In the genomic region with DNA sequence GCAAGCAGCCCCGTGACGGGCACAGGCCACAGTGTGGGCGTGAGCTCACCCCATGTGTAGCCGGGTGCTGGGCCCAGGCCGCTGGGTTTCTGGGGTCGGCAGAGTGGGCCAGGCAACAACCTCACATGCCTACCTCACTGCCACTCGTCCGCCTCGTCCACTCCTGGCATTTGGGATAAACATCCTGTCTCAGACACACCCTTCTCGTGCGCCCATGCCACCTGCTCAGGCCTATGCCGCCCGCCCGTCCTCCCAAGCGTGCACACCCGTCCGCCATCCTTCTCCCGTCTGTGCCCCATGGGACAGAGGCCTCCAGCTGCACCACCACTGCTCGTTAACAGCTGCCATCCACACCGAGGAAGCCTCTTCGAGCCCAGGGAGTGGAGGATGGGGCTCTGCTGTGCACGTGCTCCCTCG, we compare ENCODE assay signal across 16 cellular contexts.
DNase-seq lines count a peak whose midpoint lies in the region; ATAC-seq and TF ChIP-seq lines count a peak whose summit lies in the region.
"Had no signal": no experiment of that assay in that cellular context is flagged by ENCODE, and none has a peak within 500 bp of the region (broad histone marks: within the 10 kb centered on the region; RNA-seq: fewer than 3 reads in every experiment).

No MANE protein-coding gene starts in this region.

- no peak overlapping the region for H2AFZ ChIP-seq in SU-DHL-6 (ENCODE audit: low read depth, low read length, severe bottlenecking)
- H2AFZ ChIP-seq: GM23338, PC-9 had no signal

- H3F3A ChIP-seq in SU-DHL-6 (ENCODE audit: insufficient read depth): peaks cover 55% of the 10 kb centered on the region

- H3K4me1 Mint-ChIP-seq in CD4-positive, alpha-beta memory T cell: peaks cover 28 to 65% (median 38%) of the 10 kb centered on the region in 4 donors
- peaks cover 38% of the 10 kb centered on the region for H3K4me1 Mint-ChIP-seq in glutamatergic neuron (ENCODE audit: low read depth, unreplicated experiment)

- no peaks in the 10 kb centered on the region for H3K27me3 ChIP-seq in CD4-positive, alpha-beta memory T cell (ENCODE audit: insufficient read depth, low read length)
- no peaks in the 10 kb centered on the region for H3K27me3 ChIP-seq in SU-DHL-6 (ENCODE audit: low read length)
- H3K27me3 ChIP-seq: dorsolateral prefrontal cortex, tibial artery had no signal

- peaks cover 47% of the 10 kb centered on the region for H3K4me1 ChIP-seq in CD4-positive, alpha-beta memory T cell (ENCODE audit: insufficient read depth, low read length)
- H3K4me1 ChIP-seq: tibial artery had no signal

- no peaks in the 10 kb centered on the region for H3K27me3 Mint-ChIP-seq in CD4-positive, alpha-beta memory T cell
- peaks cover 10% of the 10 kb centered on the region for H3K27me3 Mint-ChIP-seq in glutamatergic neuron (ENCODE audit: unreplicated experiment)

- H3K4me3 ChIP-seq in CD4-positive, alpha-beta memory T cell (ENCODE audit: low read length in 2 of 2): no peak overlapping the region
- no peak overlapping the region for H3K4me3 ChIP-seq in SU-DHL-6 (ENCODE audit: insufficient read depth, low read length, poor library complexity, severe bottlenecking)
- H3K4me3 ChIP-seq: dorsolateral prefrontal cortex, GM23338, PC-9, tibial artery had no signal

- H3K79me2 ChIP-seq in SU-DHL-6 (ENCODE audit: insufficient read depth, low read length): no peaks in the 10 kb centered on the region

- intact Hi-C loops in CD4-positive, alpha-beta memory T cell (cut with micrococcal nuclease): no loop called here

- H3K9me3 ChIP-seq in CD4-positive, alpha-beta memory T cell (ENCODE audit: control insufficient read depth in 1 of 2, low read length in 2 of 2): no peaks in the 10 kb centered on the region
- no peaks in the 10 kb centered on the region for H3K9me3 ChIP-seq in SU-DHL-6 (ENCODE audit: insufficient read depth, low read length)
- H3K9me3 ChIP-seq: tibial artery had no signal

- TF ChIP-seq CTCF in SU-DHL-6 (IDR thresholded peaks at IDR 0.05; ENCODE audit: insufficient read depth, low read length, poor library complexity, severe bottlenecking): no peak
- TF ChIP-seq CTCF in glutamatergic neuron (IDR thresholded peaks at IDR 0.05; ENCODE audit: partially characterized antibody, unreplicated experiment): no peak

- H3K9me3 Mint-ChIP-seq in CD4-positive, alpha-beta memory T cell: no peaks in the 10 kb centered on the region
- H3K9me3 Mint-ChIP-seq in glutamatergic neuron (ENCODE audit: unreplicated experiment): peaks cover 8% of the 10 kb centered on the region
- H3K9me3 Mint-ChIP-seq: CD14-positive monocyte, GM23338 had no signal

- no peaks in the 10 kb centered on the region for H3K9me2 ChIP-seq in SU-DHL-6 (replicated peaks; ENCODE audit: insufficient read depth, low read length)

- ATAC-seq in GM18907 (IDR thresholded peaks at IDR 0.05; ENCODE audit: unreplicated experiment): peak; percentile 27
- no peak for ATAC-seq in SK-N-SH treated with all-trans-retinoic acid at 6 μM for 48 hours
- no peak for ATAC-seq in GM19351 (IDR thresholded peaks at IDR 0.05; ENCODE audit: unreplicated experiment)
- ATAC-seq: left colon had no signal

- CTCF ChIA-PET in CD4-positive, alpha-beta memory T cell (lab: Charles Lee; ENCODE audit: partially characterized antibody): interaction anchor here (0.7 to 2.0 kb wide), 2 partner anchors 12 to 22 kb away, joined by 3 to 8 read pairs; no protein-coding TSS in a partner anchor

- no peak for DNase-seq in CD4-positive, alpha-beta memory T cell
- DNase-seq in glutamatergic neuron: peak; percentile 49
- DNase-seq in mucosa of gallbladder (ENCODE audit: low spot score): no peak
- DNase-seq: dorsolateral prefrontal cortex, left colon, NCI-H1048, NCI-H446, PC-9, SW 1271, tibial artery had no signal

- no peak overlapping the region for H3K27ac ChIP-seq in CD4-positive, alpha-beta memory T cell (ENCODE audit: low read depth, low read length)
- H3K27ac ChIP-seq in SU-DHL-6 (ENCODE audit: low read depth, low read length): peak overlapping the region; percentile 99
- H3K27ac ChIP-seq: PC-9, tibial artery had no signal

- peak overlapping the region; percentile 62 for H3K4me2 ChIP-seq in SU-DHL-6 (ENCODE audit: low read depth, low read length, poor library complexity, severe bottlenecking)
- H3K4me2 ChIP-seq: GM23338, PC-9 had no signal

- POLR2A ChIA-PET in CD4-positive, alpha-beta memory T cell (lab: Charles Lee; ENCODE audit: partially characterized antibody): interaction anchor here (0.8 to 1.0 kb wide), 3 partner anchors 9 to 65 kb away, joined by 3 to 5 read pairs (median 4); a partner anchor contains a TSS

- peaks cover 13% of the 10 kb centered on the region for H3K36me3 ChIP-seq in CD4-positive, alpha-beta memory T cell (ENCODE audit: insufficient read depth, low read length)
- H3K36me3 ChIP-seq in SU-DHL-6 (ENCODE audit: low read length): peaks cover 8% of the 10 kb centered on the region; the same call in 1 of the 2 replicates

- H3K27ac Mint-ChIP-seq in CD4-positive, alpha-beta memory T cell: peak overlapping the region in 5 of 7 donors; percentile 18 to 85 (median 72)
- peak overlapping the region; percentile 55 for H3K27ac Mint-ChIP-seq in glutamatergic neuron (ENCODE audit: unreplicated experiment)
- H3K27ac Mint-ChIP-seq: GM23338 had no signal

- no peaks in the 10 kb centered on the region for H4K20me1 ChIP-seq in SU-DHL-6 (ENCODE audit: low read depth, low read length)

- H3K4me3 Mint-ChIP-seq in CD4-positive, alpha-beta memory T cell: peak overlapping the region in 2 of 8 donors; percentile 13 to 48
- peak overlapping the region; percentile 56 for H3K4me3 Mint-ChIP-seq in glutamatergic neuron (ENCODE audit: unreplicated experiment)
- H3K4me3 Mint-ChIP-seq: CD14-positive monocyte, GM23338 had no signal

- H3K36me3 Mint-ChIP-seq in CD4-positive, alpha-beta memory T cell: peaks cover 3 to 26% of the 10 kb centered on the region in 2 donors
- H3K36me3 Mint-ChIP-seq in glutamatergic neuron (ENCODE audit: unreplicated experiment): no peaks in the 10 kb centered on the region

- peak overlapping the region; percentile 58 for H3K9ac ChIP-seq in SU-DHL-6 (ENCODE audit: low read length)

TF ChIP-seq in SK-N-SH treated with all-trans-retinoic acid at 6 μM for 48 hours, 23 proteins besides CTCF, POLR2A, EP300 and RAD21 (continues in another document):
- no peak for TF ChIP-seq CSDC2 (CRISPR knock-in tag; IDR thresholded peaks at IDR 0.05)
- no peak for TF ChIP-seq TCF4 (CRISPR knock-in tag; IDR thresholded peaks at IDR 0.05; ENCODE audit: borderline replicate concordance)
- TF ChIP-seq OSR1 (CRISPR knock-in tag; IDR thresholded peaks at IDR 0.05): no peak
- TF ChIP-seq ZNF70 (CRISPR knock-in tag; IDR thresholded peaks at IDR 0.05): no peak
- TF ChIP-seq, protein P1, sequence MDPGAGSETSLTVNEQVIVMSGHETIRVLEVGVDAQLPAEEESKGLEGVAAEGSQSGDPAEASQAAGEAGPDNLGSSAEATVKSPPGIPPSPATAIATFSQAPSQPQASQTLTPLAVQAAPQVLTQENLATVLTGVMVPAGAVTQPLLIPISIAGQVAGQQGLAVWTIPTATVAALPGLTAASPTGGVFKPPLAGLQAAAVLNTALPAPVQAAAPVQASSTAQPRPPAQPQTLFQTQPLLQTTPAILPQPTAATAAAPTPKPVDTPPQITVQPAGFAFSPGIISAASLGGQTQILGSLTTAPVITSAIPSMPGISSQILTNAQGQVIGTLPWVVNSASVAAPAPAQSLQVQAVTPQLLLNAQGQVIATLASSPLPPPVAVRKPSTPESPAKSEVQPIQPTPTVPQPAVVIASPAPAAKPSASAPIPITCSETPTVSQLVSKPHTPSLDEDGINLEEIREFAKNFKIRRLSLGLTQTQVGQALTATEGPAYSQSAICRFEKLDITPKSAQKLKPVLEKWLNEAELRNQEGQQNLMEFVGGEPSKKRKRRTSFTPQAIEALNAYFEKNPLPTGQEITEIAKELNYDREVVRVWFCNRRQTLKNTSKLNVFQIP (CRISPR knock-in tag; IDR thresholded peaks at IDR 0.05; ENCODE audit: borderline replicate concordance, low read depth): no peak
- TF ChIP-seq, protein P2, sequence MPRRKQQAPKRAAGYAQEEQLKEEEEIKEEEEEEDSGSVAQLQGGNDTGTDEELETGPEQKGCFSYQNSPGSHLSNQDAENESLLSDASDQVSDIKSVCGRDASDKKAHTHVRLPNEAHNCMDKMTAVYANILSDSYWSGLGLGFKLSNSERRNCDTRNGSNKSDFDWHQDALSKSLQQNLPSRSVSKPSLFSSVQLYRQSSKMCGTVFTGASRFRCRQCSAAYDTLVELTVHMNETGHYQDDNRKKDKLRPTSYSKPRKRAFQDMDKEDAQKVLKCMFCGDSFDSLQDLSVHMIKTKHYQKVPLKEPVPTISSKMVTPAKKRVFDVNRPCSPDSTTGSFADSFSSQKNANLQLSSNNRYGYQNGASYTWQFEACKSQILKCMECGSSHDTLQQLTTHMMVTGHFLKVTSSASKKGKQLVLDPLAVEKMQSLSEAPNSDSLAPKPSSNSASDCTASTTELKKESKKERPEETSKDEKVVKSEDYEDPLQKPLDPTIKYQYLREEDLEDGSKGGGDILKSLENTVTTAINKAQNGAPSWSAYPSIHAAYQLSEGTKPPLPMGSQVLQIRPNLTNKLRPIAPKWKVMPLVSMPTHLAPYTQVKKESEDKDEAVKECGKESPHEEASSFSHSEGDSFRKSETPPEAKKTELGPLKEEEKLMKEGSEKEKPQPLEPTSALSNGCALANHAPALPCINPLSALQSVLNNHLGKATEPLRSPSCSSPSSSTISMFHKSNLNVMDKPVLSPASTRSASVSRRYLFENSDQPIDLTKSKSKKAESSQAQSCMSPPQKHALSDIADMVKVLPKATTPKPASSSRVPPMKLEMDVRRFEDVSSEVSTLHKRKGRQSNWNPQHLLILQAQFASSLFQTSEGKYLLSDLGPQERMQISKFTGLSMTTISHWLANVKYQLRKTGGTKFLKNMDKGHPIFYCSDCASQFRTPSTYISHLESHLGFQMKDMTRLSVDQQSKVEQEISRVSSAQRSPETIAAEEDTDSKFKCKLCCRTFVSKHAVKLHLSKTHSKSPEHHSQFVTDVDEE (CRISPR knock-in tag; IDR thresholded peaks at IDR 0.05): no peak
- no peak for TF ChIP-seq ZFP30 (CRISPR knock-in tag; IDR thresholded peaks at IDR 0.05)
- no peak for TF ChIP-seq TOX (CRISPR knock-in tag; IDR thresholded peaks at IDR 0.05; ENCODE audit: borderline replicate concordance)
- TF ChIP-seq ZFP3 (CRISPR knock-in tag; IDR thresholded peaks at IDR 0.05): no peak
- TF ChIP-seq, protein P3, sequence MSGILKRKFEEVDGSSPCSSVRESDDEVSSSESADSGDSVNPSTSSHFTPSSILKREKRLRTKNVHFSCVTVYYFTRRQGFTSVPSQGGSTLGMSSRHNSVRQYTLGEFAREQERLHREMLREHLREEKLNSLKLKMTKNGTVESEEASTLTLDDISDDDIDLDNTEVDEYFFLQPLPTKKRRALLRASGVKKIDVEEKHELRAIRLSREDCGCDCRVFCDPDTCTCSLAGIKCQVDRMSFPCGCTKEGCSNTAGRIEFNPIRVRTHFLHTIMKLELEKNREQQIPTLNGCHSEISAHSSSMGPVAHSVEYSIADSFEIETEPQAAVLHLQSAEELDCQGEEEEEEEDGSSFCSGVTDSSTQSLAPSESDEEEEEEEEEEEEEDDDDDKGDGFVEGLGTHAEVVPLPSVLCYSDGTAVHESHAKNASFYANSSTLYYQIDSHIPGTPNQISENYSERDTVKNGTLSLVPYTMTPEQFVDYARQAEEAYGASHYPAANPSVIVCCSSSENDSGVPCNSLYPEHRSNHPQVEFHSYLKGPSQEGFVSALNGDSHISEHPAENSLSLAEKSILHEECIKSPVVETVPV (CRISPR knock-in tag; IDR thresholded peaks at IDR 0.05): no peak
